ENCODE assay signal across 1 cellular context in genomic region chr15:77819841-77820728, GRCh38.
A peak's percentile ranks its signal among the peaks of the same experiment; 100 is the strongest.
TF ChIP-seq lines count a peak whose summit lies in the region.

No MANE protein-coding gene starts in this region.

TF ChIP-seq in HEK293, 187 proteins besides CTCF, POLR2A, EP300 and RAD21 (continued from another document and continues in another):
- TF ChIP-seq, protein P1, sequence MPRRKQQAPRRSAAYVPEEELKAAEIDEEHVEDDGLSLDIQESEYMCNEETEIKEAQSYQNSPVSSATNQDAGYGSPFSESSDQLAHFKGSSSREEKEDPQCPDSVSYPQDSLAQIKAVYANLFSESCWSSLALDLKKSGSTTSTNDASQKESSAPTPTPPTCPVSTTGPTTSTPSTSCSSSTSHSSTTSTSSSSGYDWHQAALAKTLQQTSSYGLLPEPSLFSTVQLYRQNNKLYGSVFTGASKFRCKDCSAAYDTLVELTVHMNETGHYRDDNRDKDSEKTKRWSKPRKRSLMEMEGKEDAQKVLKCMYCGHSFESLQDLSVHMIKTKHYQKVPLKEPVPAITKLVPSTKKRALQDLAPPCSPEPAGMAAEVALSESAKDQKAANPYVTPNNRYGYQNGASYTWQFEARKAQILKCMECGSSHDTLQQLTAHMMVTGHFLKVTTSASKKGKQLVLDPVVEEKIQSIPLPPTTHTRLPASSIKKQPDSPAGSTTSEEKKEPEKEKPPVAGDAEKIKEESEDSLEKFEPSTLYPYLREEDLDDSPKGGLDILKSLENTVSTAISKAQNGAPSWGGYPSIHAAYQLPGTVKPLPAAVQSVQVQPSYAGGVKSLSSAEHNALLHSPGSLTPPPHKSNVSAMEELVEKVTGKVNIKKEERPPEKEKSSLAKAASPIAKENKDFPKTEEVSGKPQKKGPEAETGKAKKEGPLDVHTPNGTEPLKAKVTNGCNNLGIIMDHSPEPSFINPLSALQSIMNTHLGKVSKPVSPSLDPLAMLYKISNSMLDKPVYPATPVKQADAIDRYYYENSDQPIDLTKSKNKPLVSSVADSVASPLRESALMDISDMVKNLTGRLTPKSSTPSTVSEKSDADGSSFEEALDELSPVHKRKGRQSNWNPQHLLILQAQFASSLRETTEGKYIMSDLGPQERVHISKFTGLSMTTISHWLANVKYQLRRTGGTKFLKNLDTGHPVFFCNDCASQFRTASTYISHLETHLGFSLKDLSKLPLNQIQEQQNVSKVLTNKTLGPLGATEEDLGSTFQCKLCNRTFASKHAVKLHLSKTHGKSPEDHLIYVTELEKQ (tag by site-specific recombination; IDR thresholded peaks at IDR 0.05; ENCODE audit: borderline replicate concordance) = no peak
- TF ChIP-seq ZNF423 (tag by site-specific recombination; IDR thresholded peaks at IDR 0.05) (0 out of 2 replicates have a peak, but pooled peaks have one; percentile 26), EGR2 (tag by site-specific recombination; IDR thresholded peaks at IDR 0.05; ENCODE audit: low read depth) (0 out of 2 replicates have a peak, but pooled peaks have one; percentile 14), ZNF621 (tag by site-specific recombination; IDR thresholded peaks at IDR 0.05) (no peak), ZNF211 (tag by site-specific recombination; IDR thresholded peaks at IDR 0.05; ENCODE audit: low read depth) (no peak), ZBTB8A (tag by site-specific recombination; IDR thresholded peaks at IDR 0.05) (peak; percentile 81), ZNF266 (tag by site-specific recombination; IDR thresholded peaks at IDR 0.05; ENCODE audit: low read depth) (no peak), ZNF155 (tag by site-specific recombination; IDR thresholded peaks at IDR 0.05) (no peak), RBAK (tag by site-specific recombination; IDR thresholded peaks at IDR 0.05) (no peak), ZNF416 (tag by site-specific recombination; IDR thresholded peaks at IDR 0.05) (no peak), SP2 (tag by site-specific recombination; IDR thresholded peaks at IDR 0.05) (peak; percentile 31; the same call in 1 of the 2 replicates), ZIC2 (tag by site-specific recombination; IDR thresholded peaks at IDR 0.05) (peak; percentile 19; the same call in 1 of the 2 replicates), ZBTB1 (tag by site-specific recombination; IDR thresholded peaks at IDR 0.05) (no peak), PRDM1 (tag by site-specific recombination; IDR thresholded peaks at IDR 0.05) (no peak), IKZF3 (tag by site-specific recombination; IDR thresholded peaks at IDR 0.05) (no peak), ZBTB17 (tag by site-specific recombination; IDR thresholded peaks at IDR 0.05) (peak; percentile 15; the same call in 1 of the 2 replicates), ZNF223 (tag by site-specific recombination; IDR thresholded peaks at IDR 0.05) (no peak), PATZ1 (tag by site-specific recombination; IDR thresholded peaks at IDR 0.05) (peak; percentile 60), ZNF561 (tag by site-specific recombination; IDR thresholded peaks at IDR 0.05; ENCODE audit: borderline replicate concordance) (peak; percentile 76; the same call in 1 of the 2 replicates), ZNF514 (tag by site-specific recombination; IDR thresholded peaks at IDR 0.05) (no peak), ZNF585B (tag by site-specific recombination; IDR thresholded peaks at IDR 0.05) (no peak), GLIS2 (tag by site-specific recombination; IDR thresholded peaks at IDR 0.05) (peak; percentile 69), ZNF2 (tag by site-specific recombination; IDR thresholded peaks at IDR 0.05) (no peak), KLF10 (tag by site-specific recombination; IDR thresholded peaks at IDR 0.05) (peak; percentile 49; the same call in 1 of the 2 replicates), ZEB2 (tag by site-specific recombination; IDR thresholded peaks at IDR 0.05) (peak; percentile 48), BCL11A (tag by site-specific recombination; IDR thresholded peaks at IDR 0.05; ENCODE audit: low read depth) (no peak), ZNF560 (tag by site-specific recombination; IDR thresholded peaks at IDR 0.05; ENCODE audit: borderline replicate concordance) (no peak), ZNF146 (tag by site-specific recombination; IDR thresholded peaks at IDR 0.05) (no peak), ZFP37 (tag by site-specific recombination; IDR thresholded peaks at IDR 0.05) (no peak), ZNF654 (tag by site-specific recombination; IDR thresholded peaks at IDR 0.05; ENCODE audit: low read depth) (no peak), ZNF544 (tag by site-specific recombination; IDR thresholded peaks at IDR 0.05) (no peak), HOXC10 (CRISPR knock-in tag; IDR thresholded peaks at IDR 0.05) (no peak), ZBTB11 (tag by site-specific recombination; conservative IDR thresholded peaks at IDR 0.05; ENCODE audit: low read depth) (no peak), HOXA7 (CRISPR knock-in tag; IDR thresholded peaks at IDR 0.05; ENCODE audit: borderline replicate concordance) (no peak), GLIS1 (tag by site-specific recombination; IDR thresholded peaks at IDR 0.05) (peak; percentile 69), OSR2 (tag by site-specific recombination; IDR thresholded peaks at IDR 0.05) (no peak), ZFP41 (tag by site-specific recombination; IDR thresholded peaks at IDR 0.05; ENCODE audit: borderline replicate concordance) (no peak), FEZF1 (tag by site-specific recombination; IDR thresholded peaks at IDR 0.05) (no peak), HOXD13 (CRISPR knock-in tag; IDR thresholded peaks at IDR 0.05; ENCODE audit: borderline replicate concordance) (no peak), ZNF768 (tag by site-specific recombination; IDR thresholded peaks at IDR 0.05) (no peak; the same call in 1 of the 2 replicates), MEIS1 (CRISPR knock-in tag; IDR thresholded peaks at IDR 0.05; ENCODE audit: borderline replicate concordance) (no peak)
- TF ChIP-seq, protein P2, sequence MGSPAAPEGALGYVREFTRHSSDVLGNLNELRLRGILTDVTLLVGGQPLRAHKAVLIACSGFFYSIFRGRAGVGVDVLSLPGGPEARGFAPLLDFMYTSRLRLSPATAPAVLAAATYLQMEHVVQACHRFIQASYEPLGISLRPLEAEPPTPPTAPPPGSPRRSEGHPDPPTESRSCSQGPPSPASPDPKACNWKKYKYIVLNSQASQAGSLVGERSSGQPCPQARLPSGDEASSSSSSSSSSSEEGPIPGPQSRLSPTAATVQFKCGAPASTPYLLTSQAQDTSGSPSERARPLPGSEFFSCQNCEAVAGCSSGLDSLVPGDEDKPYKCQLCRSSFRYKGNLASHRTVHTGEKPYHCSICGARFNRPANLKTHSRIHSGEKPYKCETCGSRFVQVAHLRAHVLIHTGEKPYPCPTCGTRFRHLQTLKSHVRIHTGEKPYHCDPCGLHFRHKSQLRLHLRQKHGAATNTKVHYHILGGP (tag by site-specific recombination; IDR thresholded peaks at IDR 0.05) = no peak
- TF ChIP-seq, protein P3, sequence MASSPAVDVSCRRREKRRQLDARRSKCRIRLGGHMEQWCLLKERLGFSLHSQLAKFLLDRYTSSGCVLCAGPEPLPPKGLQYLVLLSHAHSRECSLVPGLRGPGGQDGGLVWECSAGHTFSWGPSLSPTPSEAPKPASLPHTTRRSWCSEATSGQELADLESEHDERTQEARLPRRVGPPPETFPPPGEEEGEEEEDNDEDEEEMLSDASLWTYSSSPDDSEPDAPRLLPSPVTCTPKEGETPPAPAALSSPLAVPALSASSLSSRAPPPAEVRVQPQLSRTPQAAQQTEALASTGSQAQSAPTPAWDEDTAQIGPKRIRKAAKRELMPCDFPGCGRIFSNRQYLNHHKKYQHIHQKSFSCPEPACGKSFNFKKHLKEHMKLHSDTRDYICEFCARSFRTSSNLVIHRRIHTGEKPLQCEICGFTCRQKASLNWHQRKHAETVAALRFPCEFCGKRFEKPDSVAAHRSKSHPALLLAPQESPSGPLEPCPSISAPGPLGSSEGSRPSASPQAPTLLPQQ (tag by site-specific recombination; IDR thresholded peaks at IDR 0.05) = peak; percentile 59; the same call in 1 of the 2 replicates
- TF ChIP-seq, protein P4, sequence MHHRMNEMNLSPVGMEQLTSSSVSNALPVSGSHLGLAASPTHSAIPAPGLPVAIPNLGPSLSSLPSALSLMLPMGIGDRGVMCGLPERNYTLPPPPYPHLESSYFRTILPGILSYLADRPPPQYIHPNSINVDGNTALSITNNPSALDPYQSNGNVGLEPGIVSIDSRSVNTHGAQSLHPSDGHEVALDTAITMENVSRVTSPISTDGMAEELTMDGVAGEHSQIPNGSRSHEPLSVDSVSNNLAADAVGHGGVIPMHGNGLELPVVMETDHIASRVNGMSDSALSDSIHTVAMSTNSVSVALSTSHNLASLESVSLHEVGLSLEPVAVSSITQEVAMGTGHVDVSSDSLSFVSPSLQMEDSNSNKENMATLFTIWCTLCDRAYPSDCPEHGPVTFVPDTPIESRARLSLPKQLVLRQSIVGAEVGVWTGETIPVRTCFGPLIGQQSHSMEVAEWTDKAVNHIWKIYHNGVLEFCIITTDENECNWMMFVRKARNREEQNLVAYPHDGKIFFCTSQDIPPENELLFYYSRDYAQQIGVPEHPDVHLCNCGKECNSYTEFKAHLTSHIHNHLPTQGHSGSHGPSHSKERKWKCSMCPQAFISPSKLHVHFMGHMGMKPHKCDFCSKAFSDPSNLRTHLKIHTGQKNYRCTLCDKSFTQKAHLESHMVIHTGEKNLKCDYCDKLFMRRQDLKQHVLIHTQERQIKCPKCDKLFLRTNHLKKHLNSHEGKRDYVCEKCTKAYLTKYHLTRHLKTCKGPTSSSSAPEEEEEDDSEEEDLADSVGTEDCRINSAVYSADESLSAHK (tag by site-specific recombination; IDR thresholded peaks at IDR 0.05) = no peak
- TF ChIP-seq, protein P5, sequence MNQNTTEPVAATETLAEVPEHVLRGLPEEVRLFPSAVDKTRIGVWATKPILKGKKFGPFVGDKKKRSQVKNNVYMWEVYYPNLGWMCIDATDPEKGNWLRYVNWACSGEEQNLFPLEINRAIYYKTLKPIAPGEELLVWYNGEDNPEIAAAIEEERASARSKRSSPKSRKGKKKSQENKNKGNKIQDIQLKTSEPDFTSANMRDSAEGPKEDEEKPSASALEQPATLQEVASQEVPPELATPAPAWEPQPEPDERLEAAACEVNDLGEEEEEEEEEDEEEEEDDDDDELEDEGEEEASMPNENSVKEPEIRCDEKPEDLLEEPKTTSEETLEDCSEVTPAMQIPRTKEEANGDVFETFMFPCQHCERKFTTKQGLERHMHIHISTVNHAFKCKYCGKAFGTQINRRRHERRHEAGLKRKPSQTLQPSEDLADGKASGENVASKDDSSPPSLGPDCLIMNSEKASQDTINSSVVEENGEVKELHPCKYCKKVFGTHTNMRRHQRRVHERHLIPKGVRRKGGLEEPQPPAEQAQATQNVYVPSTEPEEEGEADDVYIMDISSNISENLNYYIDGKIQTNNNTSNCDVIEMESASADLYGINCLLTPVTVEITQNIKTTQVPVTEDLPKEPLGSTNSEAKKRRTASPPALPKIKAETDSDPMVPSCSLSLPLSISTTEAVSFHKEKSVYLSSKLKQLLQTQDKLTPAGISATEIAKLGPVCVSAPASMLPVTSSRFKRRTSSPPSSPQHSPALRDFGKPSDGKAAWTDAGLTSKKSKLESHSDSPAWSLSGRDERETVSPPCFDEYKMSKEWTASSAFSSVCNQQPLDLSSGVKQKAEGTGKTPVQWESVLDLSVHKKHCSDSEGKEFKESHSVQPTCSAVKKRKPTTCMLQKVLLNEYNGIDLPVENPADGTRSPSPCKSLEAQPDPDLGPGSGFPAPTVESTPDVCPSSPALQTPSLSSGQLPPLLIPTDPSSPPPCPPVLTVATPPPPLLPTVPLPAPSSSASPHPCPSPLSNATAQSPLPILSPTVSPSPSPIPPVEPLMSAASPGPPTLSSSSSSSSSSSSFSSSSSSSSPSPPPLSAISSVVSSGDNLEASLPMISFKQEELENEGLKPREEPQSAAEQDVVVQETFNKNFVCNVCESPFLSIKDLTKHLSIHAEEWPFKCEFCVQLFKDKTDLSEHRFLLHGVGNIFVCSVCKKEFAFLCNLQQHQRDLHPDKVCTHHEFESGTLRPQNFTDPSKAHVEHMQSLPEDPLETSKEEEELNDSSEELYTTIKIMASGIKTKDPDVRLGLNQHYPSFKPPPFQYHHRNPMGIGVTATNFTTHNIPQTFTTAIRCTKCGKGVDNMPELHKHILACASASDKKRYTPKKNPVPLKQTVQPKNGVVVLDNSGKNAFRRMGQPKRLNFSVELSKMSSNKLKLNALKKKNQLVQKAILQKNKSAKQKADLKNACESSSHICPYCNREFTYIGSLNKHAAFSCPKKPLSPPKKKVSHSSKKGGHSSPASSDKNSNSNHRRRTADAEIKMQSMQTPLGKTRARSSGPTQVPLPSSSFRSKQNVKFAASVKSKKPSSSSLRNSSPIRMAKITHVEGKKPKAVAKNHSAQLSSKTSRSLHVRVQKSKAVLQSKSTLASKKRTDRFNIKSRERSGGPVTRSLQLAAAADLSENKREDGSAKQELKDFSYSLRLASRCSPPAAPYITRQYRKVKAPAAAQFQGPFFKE (tag by site-specific recombination; IDR thresholded peaks at IDR 0.05; ENCODE audit: borderline replicate concordance) = no peak
